Comparison of ENCODE assay signal across 14 cellular contexts in the genomic region with DNA sequence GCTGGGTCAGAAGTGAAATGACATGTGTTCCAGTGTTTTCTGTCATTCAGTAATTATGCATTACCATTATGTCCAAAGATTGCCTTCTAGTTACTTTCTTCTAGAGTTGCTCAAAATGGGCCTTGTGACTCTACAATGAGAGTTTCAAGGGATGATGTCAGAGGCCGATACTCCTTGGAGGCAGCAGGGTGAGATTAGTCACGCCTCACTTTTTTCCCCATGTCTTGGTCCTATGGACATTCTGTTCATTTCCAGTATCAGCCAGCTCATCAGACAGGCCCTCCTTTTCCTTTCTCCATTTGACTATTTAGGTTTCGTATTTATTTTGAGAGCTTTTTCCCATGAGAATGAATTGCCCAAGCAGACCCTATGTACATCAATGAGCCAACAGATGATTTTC. TPM values are rescaled to one million over a fixed set of nuclear protein-coding genes. Genes with fewer than 3 reads are reported as not detected.
DNase-seq lines count a peak whose midpoint lies in the region; ATAC-seq and TF ChIP-seq lines count a peak whose summit lies in the region.
"Had no signal": no experiment of that assay in that cellular context is flagged by ENCODE, and none has a peak within 500 bp of the region (broad histone marks: within the 10 kb centered on the region; RNA-seq: fewer than 3 reads in every experiment).

No MANE protein-coding gene starts in this region.

- H3K9me3 Mint-ChIP-seq in stimulated activated naive CD8-positive, alpha-beta T cell treated with anti-CD3 and anti-CD28 coated beads, Interleukin-15, amount 100 ng/mL, for 72 hours = no peaks in the 10 kb centered on the region
- H3K9me3 Mint-ChIP-seq: activated naive CD4-positive, alpha-beta T cell treated with anti-CD3 and anti-CD28 coated beads, Interleukin-2, amount 10 ng/mL, durations not matched to agents 7 days and 5 days had no signal

- H3K36me3 ChIP-seq in tibial artery = peaks cover 4 to 28% (median 5%) of the 10 kb centered on the region in 3 donors
- H3K36me3 ChIP-seq in effector memory CD4-positive, alpha-beta T cell (ENCODE audit: control insufficient read depth, insufficient read depth, low read length) = no peaks in the 10 kb centered on the region
- H3K36me3 ChIP-seq: HAP-1 had no signal

- H3K4me1 ChIP-seq in tibial artery = peaks cover 0 to 46% (median 3%) of the 10 kb centered on the region in 4 donors
- H3K4me1 ChIP-seq in effector memory CD4-positive, alpha-beta T cell (ENCODE audit: control insufficient read depth, insufficient read depth, low read length, poor library complexity, severe bottlenecking) = no peaks in the 10 kb centered on the region
- H3K4me1 ChIP-seq: HAP-1 had no signal

- H3K4me3 Mint-ChIP-seq in stimulated activated naive CD8-positive, alpha-beta T cell treated with anti-CD3 and anti-CD28 coated beads, Interleukin-15, amount 100 ng/mL, for 72 hours = no peak overlapping the region
- H3K4me3 Mint-ChIP-seq: activated CD8-positive, alpha-beta T cell treated with anti-CD3 and anti-CD28 coated beads for 36 hours; activated naive CD4-positive, alpha-beta T cell treated with anti-CD3 and anti-CD28 coated beads, Interleukin-2, amount 10 ng/mL, durations not matched to agents 7 days and 5 days had no signal

- H3K27ac Mint-ChIP-seq in stimulated activated naive CD8-positive, alpha-beta T cell treated with anti-CD3 and anti-CD28 coated beads, Interleukin-15, amount 100 ng/mL, for 72 hours = no peak overlapping the region
- H3K27ac Mint-ChIP-seq: activated CD8-positive, alpha-beta T cell treated with anti-CD3 and anti-CD28 coated beads for 36 hours; activated naive CD4-positive, alpha-beta T cell treated with anti-CD3 and anti-CD28 coated beads, Interleukin-2, amount 10 ng/mL, durations not matched to agents 7 days and 5 days had no signal

- no peaks in the 10 kb centered on the region for H3K4me1 Mint-ChIP-seq in stimulated activated naive CD8-positive, alpha-beta T cell treated with anti-CD3 and anti-CD28 coated beads, Interleukin-15, amount 100 ng/mL, for 72 hours
- H3K4me1 Mint-ChIP-seq: activated naive CD4-positive, alpha-beta T cell treated with anti-CD3 and anti-CD28 coated beads, Interleukin-2, amount 10 ng/mL, durations not matched to agents 7 days and 5 days had no signal

- TF ChIP-seq CTCF in tibial artery (IDR thresholded peaks at IDR 0.05) = no peak

- H3K4me3 ChIP-seq in tibial artery = no peak overlapping the region
- H3K4me3 ChIP-seq in effector memory CD4-positive, alpha-beta T cell (ENCODE audit: insufficient read depth, low read depth, low read length, poor library complexity, severe bottlenecking) = no peak overlapping the region
- H3K4me3 ChIP-seq: HAP-1 had no signal

- no peaks in the 10 kb centered on the region for H3K27me3 Mint-ChIP-seq in stimulated activated naive CD8-positive, alpha-beta T cell treated with anti-CD3 and anti-CD28 coated beads, Interleukin-15, amount 100 ng/mL, for 72 hours
- H3K27me3 Mint-ChIP-seq: activated CD8-positive, alpha-beta T cell treated with anti-CD3 and anti-CD28 coated beads for 36 hours; activated naive CD4-positive, alpha-beta T cell treated with anti-CD3 and anti-CD28 coated beads, Interleukin-2, amount 10 ng/mL, durations not matched to agents 7 days and 5 days had no signal

- H3K27ac ChIP-seq in tibial artery = peak overlapping the region; percentile 39 to 55
- H3K27ac ChIP-seq in effector memory CD4-positive, alpha-beta T cell (ENCODE audit: insufficient read depth, low read length, poor library complexity, severe bottlenecking) = no peak overlapping the region

- DNase-seq in HT1080 (ENCODE audit: low read depth) = peak; percentile 68
- DNase-seq in brain pericyte (ENCODE audit: low read depth, low spot score) = peak; percentile 71
- DNase-seq in hepatic stellate cell (ENCODE audit: low spot score) = peak; percentile 65
- peak in 1 of 2 donors; percentile 44 for DNase-seq in tibial artery
- DNase-seq in COR-L47 (lab: John Stamatoyannopoulos, UW) = no peak
- no peak for DNase-seq in dermis blood vessel endothelial cell
- DNase-seq in stimulated activated naive CD8-positive, alpha-beta T cell treated with anti-CD3 and anti-CD28 coated beads, Interleukin-15, amount 100 ng/mL, for 72 hours = no peak
- DNase-seq in effector memory CD4-positive, alpha-beta T cell = no peak
- DNase-seq: activated CD8-positive, alpha-beta T cell treated with anti-CD3 and anti-CD28 coated beads for 36 hours; activated naive CD4-positive, alpha-beta T cell treated with anti-CD3 and anti-CD28 coated beads, Interleukin-2, amount 10 ng/mL, durations not matched to agents 7 days and 5 days; DMS 273 treated with DMSO at 0.1 percent for 48 hours; Karpas-422 had no signal

- intact Hi-C loops in tibial artery (cut with DNase I; ENCODE audit: low total_unique reads) = no loop called here

- no peaks in the 10 kb centered on the region for H3K9me3 ChIP-seq in tibial artery
- H3K9me3 ChIP-seq in effector memory CD4-positive, alpha-beta T cell (ENCODE audit: control insufficient read depth, low read length) = no peaks in the 10 kb centered on the region
- H3K9me3 ChIP-seq: HAP-1 had no signal

- ATAC-seq in stimulated activated naive CD8-positive, alpha-beta T cell treated with anti-CD3 and anti-CD28 coated beads, Interleukin-15, amount 100 ng/mL, for 72 hours = no peak
- ATAC-seq: activated CD8-positive, alpha-beta T cell treated with anti-CD3 and anti-CD28 coated beads for 36 hours had no signal

- no peaks in the 10 kb centered on the region for H3K27me3 ChIP-seq in tibial artery
- no peaks in the 10 kb centered on the region for H3K27me3 ChIP-seq in effector memory CD4-positive, alpha-beta T cell (replicated peaks; ENCODE audit: control insufficient read depth, insufficient read depth, low read length, poor library complexity, severe bottlenecking)

RNA-seq across cellular contexts. Expression of a gene that starts 17.5 kb away (rescaled TPM):
- total RNA-seq in HT1080 (2014; rRNA removed; shearing (Covaris generic)) = 0.87 and 0.88 TPM in 2 replicates
- polyA plus RNA-seq in HT1080 (2015; cell fraction: cytosol; rRNA removed) = 0.69 and 0.98 TPM in 2 replicates
- polyA plus RNA-seq in HT1080 (2015; cell fraction: nucleus; rRNA removed) = 0.42 and 1.1 TPM in 2 replicates
- total RNA-seq in dermis blood vessel endothelial cell = 0.33 and 1.0 TPM in 2 replicates
- total RNA-seq: activated CD8-positive, alpha-beta T cell treated with anti-CD3 and anti-CD28 coated beads for 36 hours; T-helper 2 cell treated with Interferon-gamma antibody and Interleukin-4, amounts not matched to agents 100 ng/mL and 5 ng/mL, for 36 hours had no signal

Comparison
In these comparisons a context has a peak if more than half of its experiments do, and no peak if none do; other contexts are left out.
1. DNase-seq: peak in HT1080 (single experiment), brain pericyte (single experiment) and hepatic stellate cell (single experiment); none in COR-L47 (single experiment), dermis blood vessel endothelial cell (single experiment), stimulated activated naive CD8-positive, alpha-beta T cell treated with anti-CD3 and anti-CD28 coated beads, Interleukin-15, amount 100 ng/mL, for 72 hours (0 of 2) and effector memory CD4-positive, alpha-beta T cell (0 of 3).